In genomic region chrX:40403757-40404156, GRCh38 we compare ENCODE assay signal across 24 cellular contexts.
"Had no signal": no experiment of that assay in that cellular context is flagged by ENCODE, and none has a peak within 500 bp of the region (broad histone marks: within the 10 kb centered on the region; RNA-seq: fewer than 3 reads in every experiment).

No MANE protein-coding gene starts in this region.

- H3K4me3 Mint-ChIP-seq: activated CD4-positive, alpha-beta T cell treated with anti-CD3 and anti-CD28 coated beads for 36 hours; activated CD8-positive, alpha-beta T cell treated with anti-CD3 and anti-CD28 coated beads for 36 hours; activated naive CD8-positive, alpha-beta T cell treated with anti-CD3 and anti-CD28 coated beads, Interleukin-2, amount 10 ng/mL, durations not matched to agents 7 days and 5 days; activated T-cell treated with anti-CD3 and anti-CD28 coated beads, Interleukin-2, amount 50 U/mL, for 72 hours; T-helper 17 cell had no signal

- H3K27ac ChIP-seq: breast epithelium, PC-9, WERI-Rb-1 had no signal

- H3K4me2 ChIP-seq: PC-9 had no signal

- H3K4me1 Mint-ChIP-seq: activated CD4-positive, alpha-beta T cell treated with anti-CD3 and anti-CD28 coated beads for 36 hours; activated naive CD8-positive, alpha-beta T cell treated with anti-CD3 and anti-CD28 coated beads, Interleukin-2, amount 10 ng/mL, durations not matched to agents 7 days and 5 days; T-helper 17 cell had no signal

- DNase-seq: activated CD8-positive, alpha-beta memory T cell treated with anti-CD3 and anti-CD28 coated beads, Interleukin-2, amount 50 U/mL, for 4 hours; activated CD8-positive, alpha-beta T cell treated with anti-CD3 and anti-CD28 coated beads for 36 hours; activated gamma-delta T cell treated with Interleukin-2 at 50 U/mL for 16 hours; activated naive CD4-positive, alpha-beta T cell treated with anti-CD3 and anti-CD28 coated beads, Interleukin-2, amount 50 U/mL, for 16 hours; activated naive CD8-positive, alpha-beta T cell treated with anti-CD3 and anti-CD28 coated beads, Interleukin-2, amount 10 ng/mL, durations not matched to agents 7 days and 5 days; central memory CD4-positive, alpha-beta T cell; Karpas-422; MM.1S; NCI-H1105; NCI-H1436; NCI-H1694 treated with DMSO at 0.1 percent for 48 hours; NCI-H2029 treated with DMSO at 0.1 percent for 48 hours; NCI-H510A treated with DMSO at 0.1 percent for 48 hours; PC-9; SHP77 treated with DMSO at 0.1 percent for 48 hours; T-helper 17 cell; T-helper 9 cell had no signal

- H3K27ac Mint-ChIP-seq: activated CD4-positive, alpha-beta T cell treated with anti-CD3 and anti-CD28 coated beads for 36 hours; activated CD8-positive, alpha-beta T cell treated with anti-CD3 and anti-CD28 coated beads for 36 hours; activated naive CD8-positive, alpha-beta T cell treated with anti-CD3 and anti-CD28 coated beads, Interleukin-2, amount 10 ng/mL, durations not matched to agents 7 days and 5 days; activated T-cell treated with anti-CD3 and anti-CD28 coated beads, Interleukin-2, amount 50 U/mL, for 72 hours; activated T-helper 2 cell treated with anti-CD3 and anti-CD28 coated beads, Interferon-gamma antibody, Interleukin-2, Interleukin-4, amounts not matched to agents 10 μg/mL and 5 μg/mL and 100 μg/mL, durations not matched to agents 14 hours and 24 hours and 36 hours; T-helper 17 cell had no signal

- H3K36me3 ChIP-seq: adrenal gland, breast epithelium, WERI-Rb-1 had no signal

- H3K36me3 Mint-ChIP-seq: activated naive CD8-positive, alpha-beta T cell treated with anti-CD3 and anti-CD28 coated beads, Interleukin-2, amount 10 ng/mL, durations not matched to agents 7 days and 5 days had no signal

- H3K27me3 ChIP-seq: adrenal gland had no signal

- H2AFZ ChIP-seq: PC-9 had no signal

- H3K9me3 Mint-ChIP-seq: activated naive CD8-positive, alpha-beta T cell treated with anti-CD3 and anti-CD28 coated beads, Interleukin-2, amount 10 ng/mL, durations not matched to agents 7 days and 5 days; activated T-helper 2 cell treated with anti-CD3 and anti-CD28 coated beads, Interferon-gamma antibody, Interleukin-2, Interleukin-4, amounts not matched to agents 10 μg/mL and 5 μg/mL and 100 μg/mL, durations not matched to agents 14 hours and 24 hours and 36 hours had no signal

- H3K9me3 ChIP-seq: adrenal gland had no signal

- H3K4me1 ChIP-seq: breast epithelium had no signal

- H3K27me3 Mint-ChIP-seq: activated CD8-positive, alpha-beta T cell treated with anti-CD3 and anti-CD28 coated beads for 36 hours; T-helper 17 cell had no signal

- H3K4me3 ChIP-seq: adrenal gland, breast epithelium, PC-9 had no signal

- FAIRE-seq: TTC549 had no signal
